In the genomic region with DNA sequence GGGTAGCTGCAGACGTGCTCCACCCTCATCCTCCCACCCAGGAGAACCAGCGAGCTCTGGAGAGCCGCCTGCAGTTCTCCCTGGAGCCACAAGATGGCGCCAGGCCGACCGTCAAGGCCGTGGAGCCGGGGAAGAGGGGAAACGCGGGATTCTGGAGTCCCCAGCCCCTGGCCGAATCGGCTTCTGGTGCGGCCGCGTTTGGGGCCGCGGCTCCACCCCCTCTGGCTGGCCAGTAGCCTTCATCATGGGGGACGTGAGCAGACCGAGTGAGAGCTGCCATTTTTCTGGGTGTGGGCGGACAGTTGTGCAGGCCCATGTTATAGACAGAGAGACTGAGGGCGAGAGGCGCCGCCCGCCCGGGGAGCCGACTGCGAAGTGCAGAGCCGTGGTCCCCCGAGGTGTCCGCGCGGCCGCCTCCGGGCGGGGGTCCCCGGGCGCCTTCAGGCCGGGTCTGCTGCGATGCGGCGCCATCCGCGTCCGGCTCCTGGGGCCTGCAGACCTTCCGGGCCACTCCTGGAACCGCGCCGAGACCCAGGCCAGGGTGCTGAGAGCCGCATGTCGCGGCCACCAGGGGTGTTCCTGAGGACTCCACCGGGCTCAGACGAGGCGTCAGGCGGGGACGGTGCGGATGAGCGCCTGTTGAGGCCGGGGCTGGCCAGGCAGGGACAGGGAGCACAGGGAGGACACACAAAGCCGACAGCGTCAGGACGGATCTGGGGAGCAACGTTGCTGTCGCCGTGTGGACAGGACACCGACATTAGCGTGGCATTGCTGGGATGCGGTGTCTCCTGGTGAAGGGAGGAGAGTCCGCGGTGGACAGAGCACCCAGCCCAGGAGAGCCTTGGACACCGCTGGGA, we compare ENCODE assay signal across 8 cellular contexts.
DNase-seq lines count a peak whose midpoint lies in the region; ATAC-seq and TF ChIP-seq lines count a peak whose summit lies in the region.

No MANE protein-coding gene starts in this region.

- peak; percentile 98 for TF ChIP-seq CTCF in AG04450 (IDR thresholded peaks at IDR 0.05; ENCODE audit: low read depth, low read length)
- TF ChIP-seq CTCF in parathyroid adenoma (IDR thresholded peaks at IDR 0.05): peak; percentile 99
- peak; percentile 89 to 94 (median 92) for TF ChIP-seq CTCF in upper lobe of left lung (IDR thresholded peaks at IDR 0.05)

- no peaks in the 10 kb centered on the region for H3K9me3 Mint-ChIP-seq in activated naive CD4-positive, alpha-beta T cell treated with anti-CD3 and anti-CD28 coated beads, Interleukin-2, amount 50 U/mL, for 72 hours

- TF ChIP-seq POLR2A in GM18505 (IDR thresholded peaks at IDR 0.05; ENCODE audit: borderline replicate concordance, extremely low read depth, insufficient read depth, insufficient read length) (no peak), upper lobe of left lung (IDR thresholded peaks at IDR 0.05) (no peak)

- no peaks in the 10 kb centered on the region for H3K79me2 ChIP-seq in parathyroid adenoma

- H3K27me3 ChIP-seq in AG04450 (ENCODE audit: control insufficient read depth, insufficient read depth, low read length): peaks cover 20% of the 10 kb centered on the region
- no peaks in the 10 kb centered on the region for H3K27me3 ChIP-seq in parathyroid adenoma (ENCODE audit: control insufficient read depth, insufficient read depth, low read length)
- H3K27me3 ChIP-seq in upper lobe of left lung: no peaks in the 10 kb centered on the region

- peaks cover 6% of the 10 kb centered on the region; the same call in 1 of the 2 replicates for H3K9me3 ChIP-seq in AG04450 (ENCODE audit: control insufficient read depth, insufficient read depth, low read length)
- no peaks in the 10 kb centered on the region for H3K9me3 ChIP-seq in parathyroid adenoma (ENCODE audit: control insufficient read depth, low read length)
- H3K9me3 ChIP-seq in upper lobe of left lung: no peaks in the 10 kb centered on the region

- H3K36me3 ChIP-seq in parathyroid adenoma (ENCODE audit: control insufficient read depth, insufficient read depth, low read length) (no peaks in the 10 kb centered on the region), upper lobe of left lung (no peaks in the 10 kb centered on the region)

- 44 to 70% methylated on average over 15 to 32 of the region's 71 CpGs for WGBS in upper lobe of left lung, 2 donors

- H3K4me2 ChIP-seq in parathyroid adenoma (ENCODE audit: low read length): peak overlapping the region; percentile 28

- CTCF ChIA-PET in AG04450 (lab: Charles Lee): interaction anchor here (0.6 to 1.3 kb wide), 21 partner anchors 9 to 674 kb away, joined by 3 to 10 read pairs (median 4); no protein-coding TSS in a partner anchor

- H3K27ac ChIP-seq in AG04450 (ENCODE audit: low read depth, low read length): no peak overlapping the region
- no peak overlapping the region for H3K27ac ChIP-seq in parathyroid adenoma
- no peak overlapping the region for H3K27ac ChIP-seq in upper lobe of left lung

- no peak overlapping the region for H3K27ac Mint-ChIP-seq in activated naive CD4-positive, alpha-beta T cell treated with anti-CD3 and anti-CD28 coated beads, Interleukin-2, amount 50 U/mL, for 72 hours

- ATAC-seq in GM18505 (IDR thresholded peaks at IDR 0.05; ENCODE audit: unreplicated experiment): peak; percentile 54
- ATAC-seq in HG03565 (IDR thresholded peaks at IDR 0.05; ENCODE audit: unreplicated experiment): peak; percentile 40
- peak in 1 of 2 donors; percentile 66 for ATAC-seq in activated naive CD4-positive, alpha-beta T cell treated with anti-CD3 and anti-CD28 coated beads, Interleukin-2, amount 50 U/mL, for 72 hours
- ATAC-seq in Right ventricle myocardium inferior: peak; percentile 77
- ATAC-seq in upper lobe of left lung (ENCODE audit: low FRiP score in 2 of 2): peak; percentile 55 to 88

- intact Hi-C loops in Right ventricle myocardium inferior (cut with DNase I): loop anchor here (5.0 to 10.0 kb wide), 2 partner anchors 515 to 1118 kb away; no protein-coding TSS in a partner anchor

- peak; percentile 32 for DNase-seq in AG04450 (ENCODE audit: low read depth, low spot score)
- DNase-seq in RPMI8226: peak; percentile 70
- peak; percentile 62 to 80 for DNase-seq in activated naive CD4-positive, alpha-beta T cell treated with anti-CD3 and anti-CD28 coated beads, Interleukin-2, amount 50 U/mL, for 72 hours (ENCODE audit: low spot score in 2 of 2)
- DNase-seq in Right ventricle myocardium inferior (ENCODE audit: missing footprints): peak; percentile 88
- DNase-seq in upper lobe of left lung: peak; percentile 69 to 91

- H3K4me1 ChIP-seq in parathyroid adenoma (peaks cover 5% of the 10 kb centered on the region), upper lobe of left lung (peaks cover 29 to 38% (median 33%) of the 10 kb centered on the region in 4 donors)

- H3K36me3 Mint-ChIP-seq in activated naive CD4-positive, alpha-beta T cell treated with anti-CD3 and anti-CD28 coated beads, Interleukin-2, amount 50 U/mL, for 72 hours: no peaks in the 10 kb centered on the region

- H3K4me3 ChIP-seq in AG04450 (ENCODE audit: low read depth, low read length) (peak overlapping the region; percentile 45), parathyroid adenoma (ENCODE audit: low read depth, low read length) (no peak overlapping the region), upper lobe of left lung (peak overlapping the region in 3 of 4 donors; percentile 23 to 46 (median 38))

- peak overlapping the region; percentile 84 for H2AFZ ChIP-seq in parathyroid adenoma

- TF ChIP-seq EP300 in upper lobe of left lung (IDR thresholded peaks at IDR 0.05): no peak

- H3K9ac ChIP-seq in parathyroid adenoma: no peak overlapping the region

- POLR2A ChIA-PET in AG04450 (lab: Yijun Ruan, JAX): no interaction called here

Comparison
In these comparisons a context has a peak if more than half of its experiments do, and no peak if none do; other contexts are left out.
1. DNase-seq: peak in every context shown above with its lines; median percentile 88 in Right ventricle myocardium inferior; 80 in upper lobe of left lung; 71 in activated naive CD4-positive, alpha-beta T cell treated with anti-CD3 and anti-CD28 coated beads, Interleukin-2, amount 50 U/mL, for 72 hours; 70 in RPMI8226; 32 in AG04450.